Comparison of ENCODE assay signal across 1 cellular context in the genomic region with DNA sequence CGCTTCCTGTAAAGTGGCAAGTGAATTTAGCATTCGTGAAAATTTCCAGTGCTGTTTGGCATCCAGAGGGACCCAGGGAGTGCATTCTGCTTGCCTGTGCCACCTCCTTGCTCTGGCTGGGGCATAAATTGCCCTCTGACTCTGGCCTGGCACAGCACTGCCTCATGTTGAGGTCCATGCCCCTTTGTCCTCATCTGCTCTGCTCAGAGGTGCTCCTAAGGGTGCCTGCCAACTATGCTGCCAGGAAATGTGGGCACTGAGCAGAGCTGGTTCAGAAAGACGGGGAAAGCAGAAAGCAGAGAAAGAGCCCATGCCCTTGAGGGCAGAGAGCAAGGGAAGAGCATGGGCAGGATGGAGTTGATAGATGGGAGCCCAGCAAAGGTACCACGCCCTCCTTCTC.
TF ChIP-seq lines count a peak whose summit lies in the region.

No MANE protein-coding gene starts in this region.

TF ChIP-seq in IMR-90, 13 proteins besides CTCF, POLR2A, EP300 and RAD21 (continued from another document):
- TF ChIP-seq, protein P1, sequence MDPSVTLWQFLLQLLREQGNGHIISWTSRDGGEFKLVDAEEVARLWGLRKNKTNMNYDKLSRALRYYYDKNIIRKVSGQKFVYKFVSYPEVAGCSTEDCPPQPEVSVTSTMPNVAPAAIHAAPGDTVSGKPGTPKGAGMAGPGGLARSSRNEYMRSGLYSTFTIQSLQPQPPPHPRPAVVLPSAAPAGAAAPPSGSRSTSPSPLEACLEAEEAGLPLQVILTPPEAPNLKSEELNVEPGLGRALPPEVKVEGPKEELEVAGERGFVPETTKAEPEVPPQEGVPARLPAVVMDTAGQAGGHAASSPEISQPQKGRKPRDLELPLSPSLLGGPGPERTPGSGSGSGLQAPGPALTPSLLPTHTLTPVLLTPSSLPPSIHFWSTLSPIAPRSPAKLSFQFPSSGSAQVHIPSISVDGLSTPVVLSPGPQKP (IDR thresholded peaks at IDR 0.05; ENCODE audit: borderline replicate concordance, low read depth, low read length) = no peak
- TF ChIP-seq, protein P2, sequence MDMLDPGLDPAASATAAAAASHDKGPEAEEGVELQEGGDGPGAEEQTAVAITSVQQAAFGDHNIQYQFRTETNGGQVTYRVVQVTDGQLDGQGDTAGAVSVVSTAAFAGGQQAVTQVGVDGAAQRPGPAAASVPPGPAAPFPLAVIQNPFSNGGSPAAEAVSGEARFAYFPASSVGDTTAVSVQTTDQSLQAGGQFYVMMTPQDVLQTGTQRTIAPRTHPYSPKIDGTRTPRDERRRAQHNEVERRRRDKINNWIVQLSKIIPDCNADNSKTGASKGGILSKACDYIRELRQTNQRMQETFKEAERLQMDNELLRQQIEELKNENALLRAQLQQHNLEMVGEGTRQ (IDR thresholded peaks at IDR 0.05; ENCODE audit: low read depth, low read length) = no peak
- no peak for TF ChIP-seq MAZ (IDR thresholded peaks at IDR 0.05; ENCODE audit: borderline replicate concordance, low read depth, low read length)
- no peak for TF ChIP-seq MAFK (IDR thresholded peaks at IDR 0.05; ENCODE audit: low read depth, low read length)
TF ChIP-seq in IMR-90: peak in this region for 0.
